Comparison of ENCODE assay signal across 31 cellular contexts in genomic region chr1:197923013-197923412, GRCh38. TPM values are rescaled to one million over a fixed set of nuclear protein-coding genes. Genes with fewer than 3 reads are reported as not detected.
"Had no signal": no experiment of that assay in that cellular context is flagged by ENCODE, and none has a peak within 500 bp of the region (broad histone marks: within the 10 kb centered on the region; RNA-seq: fewer than 3 reads in every experiment).

No MANE protein-coding gene starts in this region.

- H3K4me3 Mint-ChIP-seq: activated CD4-positive, alpha-beta memory T cell treated with anti-CD3 and anti-CD28 coated beads for 36 hours; activated CD4-positive, alpha-beta T cell treated with anti-CD3 and anti-CD28 coated beads, Interleukin-2, amount 10 ng/mL, durations not matched to agents 7 days and 5 days; activated naive CD4-positive, alpha-beta T cell treated with anti-CD3 and anti-CD28 coated beads, Interleukin-2, amount 10 ng/mL, durations not matched to agents 7 days and 5 days; activated naive CD8-positive, alpha-beta T cell treated with anti-CD3 and anti-CD28 coated beads for 36 hours; T-helper 17 cell had no signal

- H3K36me3 ChIP-seq: breast epithelium, MG63, SJCRH30 had no signal

- H3K4me3 ChIP-seq: breast epithelium, MG63, SJCRH30 had no signal

- H3K9me3 ChIP-seq: breast epithelium, MG63, SJCRH30 had no signal

- H3K9ac ChIP-seq: KMS-11 had no signal

- H3K4me1 ChIP-seq: SJCRH30 had no signal

- H3K9me3 Mint-ChIP-seq: activated CD4-positive, alpha-beta memory T cell treated with anti-CD3 and anti-CD28 coated beads for 36 hours; activated CD4-positive, alpha-beta T cell treated with anti-CD3 and anti-CD28 coated beads, Interleukin-2, amount 10 ng/mL, durations not matched to agents 7 days and 5 days; activated naive CD4-positive, alpha-beta T cell treated with anti-CD3 and anti-CD28 coated beads, Interleukin-2, amount 10 ng/mL, durations not matched to agents 7 days and 5 days; activated naive CD8-positive, alpha-beta T cell treated with anti-CD3 and anti-CD28 coated beads for 36 hours; activated T-helper 2 cell treated with anti-CD3 and anti-CD28 coated beads, Interferon-gamma antibody, Interleukin-2, Interleukin-4, amounts not matched to agents 10 μg/mL and 5 μg/mL and 100 μg/mL, durations not matched to agents 14 hours and 24 hours and 36 hours had no signal

- H3K27ac Mint-ChIP-seq: activated CD4-positive, alpha-beta memory T cell treated with anti-CD3 and anti-CD28 coated beads for 36 hours; activated CD4-positive, alpha-beta T cell treated with anti-CD3 and anti-CD28 coated beads, Interleukin-2, amount 10 ng/mL, durations not matched to agents 7 days and 5 days; activated naive CD4-positive, alpha-beta T cell treated with anti-CD3 and anti-CD28 coated beads, Interleukin-2, amount 10 ng/mL, durations not matched to agents 7 days and 5 days; activated naive CD8-positive, alpha-beta T cell treated with anti-CD3 and anti-CD28 coated beads for 36 hours; activated T-helper 2 cell treated with anti-CD3 and anti-CD28 coated beads, Interferon-gamma antibody, Interleukin-2, Interleukin-4, amounts not matched to agents 10 μg/mL and 5 μg/mL and 100 μg/mL, durations not matched to agents 14 hours and 24 hours and 36 hours; T-helper 17 cell had no signal

- ATAC-seq: Panc1, Right ventricle myocardium inferior, T-helper 17 cell had no signal

- H3K27me3 ChIP-seq: MG63, SJCRH30 had no signal

- DNase-seq: activated CD4-positive, alpha-beta memory T cell treated with anti-CD3 and anti-CD28 coated beads for 36 hours; activated CD4-positive, alpha-beta T cell treated with anti-CD3 and anti-CD28 coated beads, Interleukin-2, amount 10 ng/mL, durations not matched to agents 7 days and 5 days; activated CD4-positive, CD25-positive, alpha-beta regulatory T cell; activated gamma-delta T cell treated with Interleukin-2 at 50 U/mL for 16 hours; activated naive CD4-positive, alpha-beta T cell treated with anti-CD3 and anti-CD28 coated beads, Interleukin-2, amount 10 ng/mL, durations not matched to agents 7 days and 5 days; activated naive CD8-positive, alpha-beta T cell treated with anti-CD3 and anti-CD28 coated beads for 36 hours; activated T-cell treated with anti-CD3 and anti-CD28 coated beads for 4 hours; activated T-cell treated with anti-CD3 and anti-CD28 coated beads, Interleukin-2, amount 50 U/mL, for 48 hours; caudate nucleus; MG63; MV-4-11; NCI-H1092 treated with DMSO at 0.1 percent for 48 hours; NCI-H1417 treated with DMSO at 0.1 percent for 48 hours; NCI-H1694; NCI-H2029; NCI-H2107; NCI-H2171 treated with DMSO at 0.1 percent for 48 hours; NCI-H226; NCI-H526 treated with DMSO at 0.1 percent for 48 hours; NCI-H82; OCI-M1; RPMI8226; SJCRH30; T-helper 17 cell; T-helper 9 cell had no signal

- H3K36me3 Mint-ChIP-seq: activated CD4-positive, alpha-beta memory T cell treated with anti-CD3 and anti-CD28 coated beads for 36 hours; activated naive CD4-positive, alpha-beta T cell treated with anti-CD3 and anti-CD28 coated beads, Interleukin-2, amount 10 ng/mL, durations not matched to agents 7 days and 5 days had no signal

- H3K4me2 ChIP-seq: KMS-11 had no signal

- H3K27ac ChIP-seq: breast epithelium, KMS-11, SJCRH30 had no signal

RNA-seq across cellular contexts. Expression of gene LHX9, which starts 5.8 kb away (rescaled TPM):
- total RNA-seq: activated CD4-positive, alpha-beta memory T cell treated with anti-CD3 and anti-CD28 coated beads for 36 hours; activated CD4-positive, alpha-beta T cell treated with anti-CD3 and anti-CD28 coated beads, Interleukin-2, amount 10 ng/mL, durations not matched to agents 7 days and 5 days; activated CD8-positive, alpha-beta memory T cell treated with anti-CD3 and anti-CD28 coated beads for 36 hours; activated naive CD8-positive, alpha-beta T cell treated with anti-CD3 and anti-CD28 coated beads for 36 hours; breast epithelium; T-helper 17 cell had no signal

RNA-seq across cellular contexts. Expression of gene C1orf53, which starts 20.6 kb away (rescaled TPM):
- total RNA-seq: T-helper 17 cell had no signal
